Comparison of ENCODE assay signal across 2 cellular contexts in the genomic region with DNA sequence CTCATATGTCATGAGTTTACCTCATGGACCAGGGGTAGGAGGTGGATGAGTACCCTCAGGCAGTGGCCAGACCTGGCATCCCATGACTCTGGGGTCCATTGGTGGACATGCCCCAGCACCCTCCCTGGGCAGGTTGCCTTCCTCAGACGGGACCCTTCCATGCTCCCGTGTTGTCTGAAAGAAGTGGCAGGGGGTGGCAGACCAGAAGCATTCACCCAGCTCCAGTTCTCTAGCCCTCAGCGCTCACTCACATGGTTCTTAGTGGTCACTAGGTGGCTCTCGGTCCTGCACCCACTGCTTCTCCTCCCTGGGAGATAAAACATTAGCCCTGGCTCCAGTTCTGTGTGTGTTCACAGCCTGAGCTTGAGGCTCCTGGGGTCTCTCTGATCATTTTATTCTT.
TF ChIP-seq lines count a peak whose summit lies in the region.

No MANE protein-coding gene starts in this region.

TF ChIP-seq in HepG2, 621 proteins besides CTCF, POLR2A, EP300 and RAD21:
- TF ChIP-seq HOXD1 (CRISPR knock-in tag; IDR thresholded peaks at IDR 0.05) (no peak), TEF (CRISPR knock-in tag; IDR thresholded peaks at IDR 0.05) (no peak), MXD1 (CRISPR knock-in tag; IDR thresholded peaks at IDR 0.05) (no peak), ARID2 (CRISPR knock-in tag; IDR thresholded peaks at IDR 0.05; ENCODE audit: borderline replicate concordance) (no peak), ZNF557 (CRISPR knock-in tag; IDR thresholded peaks at IDR 0.05) (no peak), GZF1 (CRISPR knock-in tag; IDR thresholded peaks at IDR 0.05) (no peak), ZNF3 (CRISPR knock-in tag; IDR thresholded peaks at IDR 0.05) (no peak), NONO (IDR thresholded peaks at IDR 0.05) (no peak), NONO (CRISPR knock-in tag; conservative IDR thresholded peaks at IDR 0.05) (no peak), NFKB2 (CRISPR knock-in tag; IDR thresholded peaks at IDR 0.05; ENCODE audit: borderline replicate concordance) (no peak), ZBTB7A (CRISPR knock-in tag; IDR thresholded peaks at IDR 0.05) (no peak), SMC3 (IDR thresholded peaks at IDR 0.05; ENCODE audit: low read length) (peak; percentile 33; the same call in 1 of the 2 replicates), ZNF367 (CRISPR knock-in tag; IDR thresholded peaks at IDR 0.05; ENCODE audit: borderline replicate concordance) (no peak), ZNF382 (CRISPR knock-in tag; IDR thresholded peaks at IDR 0.05; ENCODE audit: borderline replicate concordance) (no peak), TSC22D2 (CRISPR knock-in tag; IDR thresholded peaks at IDR 0.05; ENCODE audit: borderline replicate concordance) (no peak), STAG1 (CRISPR knock-in tag; IDR thresholded peaks at IDR 0.05) (peak; percentile 50), SETDB1 (CRISPR knock-in tag; IDR thresholded peaks at IDR 0.05; ENCODE audit: borderline replicate concordance) (no peak), ZNF513 (CRISPR knock-in tag; conservative IDR thresholded peaks at IDR 0.05) (no peak)
- TF ChIP-seq, protein P1, sequence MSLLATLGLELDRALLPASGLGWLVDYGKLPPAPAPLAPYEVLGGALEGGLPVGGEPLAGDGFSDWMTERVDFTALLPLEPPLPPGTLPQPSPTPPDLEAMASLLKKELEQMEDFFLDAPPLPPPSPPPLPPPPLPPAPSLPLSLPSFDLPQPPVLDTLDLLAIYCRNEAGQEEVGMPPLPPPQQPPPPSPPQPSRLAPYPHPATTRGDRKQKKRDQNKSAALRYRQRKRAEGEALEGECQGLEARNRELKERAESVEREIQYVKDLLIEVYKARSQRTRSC (CRISPR knock-in tag; IDR thresholded peaks at IDR 0.05; ENCODE audit: low read depth): no peak

TF ChIP-seq in SK-N-SH, 30 proteins besides CTCF, POLR2A, EP300 and RAD21:
- TF ChIP-seq TEAD4 (IDR thresholded peaks at IDR 0.05; ENCODE audit: borderline replicate concordance, insufficient read depth) (no peak), PBX3 (IDR thresholded peaks at IDR 0.05) (no peak), YY1 (IDR thresholded peaks at IDR 0.05; ENCODE audit: low read depth) (no peak), TAF1 (IDR thresholded peaks at IDR 0.05; ENCODE audit: borderline replicate concordance, low read depth, low read length) (no peak), TCF12 (IDR thresholded peaks at IDR 0.05) (no peak), MXI1 (IDR thresholded peaks at IDR 0.05; ENCODE audit: low read depth, low read length) (no peak), MEF2A (IDR thresholded peaks at IDR 0.05; ENCODE audit: borderline replicate concordance, low read depth) (no peak), RCOR1 (IDR thresholded peaks at IDR 0.05; ENCODE audit: low read length) (no peak), RFX5 (IDR thresholded peaks at IDR 0.05; ENCODE audit: low read length) (no peak), FOXJ3 (CRISPR knock-in tag; IDR thresholded peaks at IDR 0.05) (no peak)
- TF ChIP-seq, protein P2, sequence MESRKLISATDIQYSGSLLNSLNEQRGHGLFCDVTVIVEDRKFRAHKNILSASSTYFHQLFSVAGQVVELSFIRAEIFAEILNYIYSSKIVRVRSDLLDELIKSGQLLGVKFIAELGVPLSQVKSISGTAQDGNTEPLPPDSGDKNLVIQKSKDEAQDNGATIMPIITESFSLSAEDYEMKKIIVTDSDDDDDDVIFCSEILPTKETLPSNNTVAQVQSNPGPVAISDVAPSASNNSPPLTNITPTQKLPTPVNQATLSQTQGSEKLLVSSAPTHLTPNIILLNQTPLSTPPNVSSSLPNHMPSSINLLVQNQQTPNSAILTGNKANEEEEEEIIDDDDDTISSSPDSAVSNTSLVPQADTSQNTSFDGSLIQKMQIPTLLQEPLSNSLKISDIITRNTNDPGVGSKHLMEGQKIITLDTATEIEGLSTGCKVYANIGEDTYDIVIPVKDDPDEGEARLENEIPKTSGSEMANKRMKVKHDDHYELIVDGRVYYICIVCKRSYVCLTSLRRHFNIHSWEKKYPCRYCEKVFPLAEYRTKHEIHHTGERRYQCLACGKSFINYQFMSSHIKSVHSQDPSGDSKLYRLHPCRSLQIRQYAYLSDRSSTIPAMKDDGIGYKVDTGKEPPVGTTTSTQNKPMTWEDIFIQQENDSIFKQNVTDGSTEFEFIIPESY (IDR thresholded peaks at IDR 0.05; ENCODE audit: borderline replicate concordance, low read depth): no peak
- TF ChIP-seq, protein P3, sequence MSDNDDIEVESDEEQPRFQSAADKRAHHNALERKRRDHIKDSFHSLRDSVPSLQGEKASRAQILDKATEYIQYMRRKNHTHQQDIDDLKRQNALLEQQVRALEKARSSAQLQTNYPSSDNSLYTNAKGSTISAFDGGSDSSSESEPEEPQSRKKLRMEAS (IDR thresholded peaks at IDR 0.05; ENCODE audit: low read depth): no peak
